1 cellular context compared by ENCODE assay signal in the genomic region with DNA sequence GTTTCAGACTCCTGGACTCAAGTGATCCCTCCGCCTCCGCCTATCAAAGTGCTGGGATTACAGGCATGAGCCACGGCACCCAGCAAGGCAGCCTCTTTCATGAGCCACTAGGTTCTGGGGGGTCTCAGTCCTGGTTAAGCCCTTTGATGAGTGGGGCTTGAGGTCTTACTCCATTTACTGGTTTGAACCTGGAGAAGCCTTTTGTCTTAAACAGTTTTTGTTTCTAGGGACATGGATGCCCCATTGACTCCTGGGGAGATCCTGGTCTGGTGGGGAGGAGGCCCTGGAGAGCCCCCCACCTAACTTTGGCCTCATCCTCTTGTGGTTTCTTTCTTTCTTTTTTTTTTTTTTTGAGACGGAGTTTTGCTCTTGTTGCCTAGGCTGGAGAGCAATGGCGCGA.
A peak's percentile ranks its signal among the peaks of the same experiment; 100 is the strongest.
TF ChIP-seq lines count a peak whose summit lies in the region.

No MANE protein-coding gene starts in this region.

TF ChIP-seq in HEK293, 187 proteins besides CTCF, POLR2A, EP300 and RAD21 (continued from another document):
- TF ChIP-seq PATZ1 (tag by site-specific recombination; IDR thresholded peaks at IDR 0.05), result peak; percentile 31; the same call in 1 of the 2 replicates
- 0 out of 2 replicates have a peak, but pooled peaks have one; percentile 13 for TF ChIP-seq ZIC2 (tag by site-specific recombination; IDR thresholded peaks at IDR 0.05)
- TF ChIP-seq ZNF544 (tag by site-specific recombination; IDR thresholded peaks at IDR 0.05), result no peak
